In genomic region chr7:103077318-103077717, GRCh38 we compare ENCODE assay signal across 18 cellular contexts. TPM values are rescaled to one million over a fixed set of nuclear protein-coding genes. Genes with fewer than 3 reads are reported as not detected.
DNase-seq lines count a peak whose midpoint lies in the region; ATAC-seq, FAIRE-seq and TF ChIP-seq lines count a peak whose summit lies in the region.
"Had no signal": no experiment of that assay in that cellular context is flagged by ENCODE, and none has a peak within 500 bp of the region (broad histone marks: within the 10 kb centered on the region; RNA-seq: fewer than 3 reads in every experiment).

No MANE protein-coding gene starts in this region.

- ATAC-seq in CD8-positive, alpha-beta T cell: no peak
- ATAC-seq in K562: no peak
- ATAC-seq: SK-N-SH treated with all-trans-retinoic acid at 6 μM for 48 hours had no signal

- H3K4me1 Mint-ChIP-seq in activated naive CD4-positive, alpha-beta T cell treated with anti-CD3 and anti-CD28 coated beads, Interleukin-2, amount 50 U/mL, for 24 hours: peaks cover 64% of the 10 kb centered on the region
- H3K4me1 Mint-ChIP-seq in activated naive CD4-positive, alpha-beta T cell treated with anti-CD3 and anti-CD28 coated beads, Interleukin-2, amount 10 ng/mL, durations not matched to agents 7 days and 5 days: peaks cover 30% of the 10 kb centered on the region
- peaks cover 57% of the 10 kb centered on the region for H3K4me1 Mint-ChIP-seq in CD8-positive, alpha-beta T cell (ENCODE audit: low read depth)
- peaks cover 26% of the 10 kb centered on the region for H3K4me1 Mint-ChIP-seq in activated T-helper 2 cell treated with anti-CD3 and anti-CD28 coated beads, Interferon-gamma antibody, Interleukin-2, Interleukin-4, amounts not matched to agents 10 μg/mL and 5 μg/mL and 100 μg/mL, durations not matched to agents 14 hours and 24 hours and 36 hours (ENCODE audit: low read depth)

- TF ChIP-seq CTCF in CD8-positive, alpha-beta T cell (IDR thresholded peaks at IDR 0.05): no peak
- no peak for TF ChIP-seq CTCF in K562 (IDR thresholded peaks at IDR 0.05 in 2 of 3, conservative IDR thresholded peaks at IDR 0.05 in 1 of 3; ENCODE audit: insufficient read depth in 2 of 3, low read depth in 1 of 3, low read length in 3 of 3)

- H4K20me1 ChIP-seq in K562 (replicated peaks; ENCODE audit: control insufficient read depth, insufficient read depth, low read length): no peaks in the 10 kb centered on the region

- TF ChIP-seq POLR2A in K562 (conservative IDR thresholded peaks at IDR 0.05): no peak

- peaks cover 51% of the 10 kb centered on the region for H3K79me2 ChIP-seq in K562 (ENCODE audit: control insufficient read depth, insufficient read depth, low read length)

- H3K36me3 ChIP-seq in CD8-positive, alpha-beta T cell (ENCODE audit: insufficient read depth, low read length): no peaks in the 10 kb centered on the region
- H3K36me3 ChIP-seq in K562 (ENCODE audit: control insufficient read depth, insufficient read depth, low read length): peaks cover 30% of the 10 kb centered on the region; the same call in 2 of the 3 replicates

- H3K4me1 ChIP-seq in CD8-positive, alpha-beta T cell (ENCODE audit: insufficient read depth, low read length): peaks cover 26% of the 10 kb centered on the region
- peaks cover 6 to 8% of the 10 kb centered on the region in 2 experiments; a peak in 4 of 5 replicates for H3K4me1 ChIP-seq in K562 (replicated peaks in 1 of 2; ENCODE audit: control insufficient read depth in 2 of 2, insufficient read depth in 2 of 2, low read length in 2 of 2)

- no peak overlapping the region for H3K4me3 ChIP-seq in CD8-positive, alpha-beta T cell (ENCODE audit: low read depth, low read length)
- H3K4me3 ChIP-seq in K562: no peak overlapping the region

- 94% methylated on average over 3 of the region's 3 CpGs for WGBS in K562 (ENCODE audit: insufficient coverage, low coverage, missing lambda C conversion rate)

- H3K9me3 ChIP-seq in CD8-positive, alpha-beta T cell (ENCODE audit: low read length): no peaks in the 10 kb centered on the region
- H3K9me3 ChIP-seq in K562 (replicated peaks; ENCODE audit: control insufficient read depth, insufficient read depth, low read depth, low read length): no peaks in the 10 kb centered on the region

- H3K9me1 ChIP-seq in K562 (ENCODE audit: control insufficient read depth, insufficient read depth, low read length): no peaks in the 10 kb centered on the region

- in situ Hi-C loops in K562 (cut with MboI): no loop called here

- H3K27me3 Mint-ChIP-seq in activated naive CD4-positive, alpha-beta T cell treated with anti-CD3 and anti-CD28 coated beads, Interleukin-2, amount 50 U/mL, for 24 hours: no peaks in the 10 kb centered on the region
- no peaks in the 10 kb centered on the region for H3K27me3 Mint-ChIP-seq in activated naive CD4-positive, alpha-beta T cell treated with anti-CD3 and anti-CD28 coated beads, Interleukin-2, amount 10 ng/mL, durations not matched to agents 7 days and 5 days
- H3K27me3 Mint-ChIP-seq in CD8-positive, alpha-beta T cell (ENCODE audit: low read depth): no peaks in the 10 kb centered on the region
- peaks cover 2% of the 10 kb centered on the region for H3K27me3 Mint-ChIP-seq in activated T-helper 2 cell treated with anti-CD3 and anti-CD28 coated beads, Interferon-gamma antibody, Interleukin-2, Interleukin-4, amounts not matched to agents 10 μg/mL and 5 μg/mL and 100 μg/mL, durations not matched to agents 14 hours and 24 hours and 36 hours (ENCODE audit: low read depth)

- H3K27ac Mint-ChIP-seq in activated naive CD4-positive, alpha-beta T cell treated with anti-CD3 and anti-CD28 coated beads, Interleukin-2, amount 50 U/mL, for 24 hours: no peak overlapping the region
- H3K27ac Mint-ChIP-seq in activated naive CD4-positive, alpha-beta T cell treated with anti-CD3 and anti-CD28 coated beads, Interleukin-2, amount 10 ng/mL, durations not matched to agents 7 days and 5 days: no peak overlapping the region
- peak overlapping the region; percentile 79 for H3K27ac Mint-ChIP-seq in CD8-positive, alpha-beta T cell
- H3K27ac Mint-ChIP-seq in activated T-helper 2 cell treated with anti-CD3 and anti-CD28 coated beads, Interferon-gamma antibody, Interleukin-2, Interleukin-4, amounts not matched to agents 10 μg/mL and 5 μg/mL and 100 μg/mL, durations not matched to agents 14 hours and 24 hours and 36 hours: no peak overlapping the region

- POLR2A ChIA-PET in CD8-positive, alpha-beta T cell (lab: Charles Lee): interaction anchor here (0.7 kb wide), 1 partner anchor 73 kb away, joined by 3 read pairs; no protein-coding TSS in a partner anchor
- POLR2A ChIA-PET in K562 (lab: Yijun Ruan, JAX): no interaction called here

- H2AFZ ChIP-seq in K562 (ENCODE audit: low read depth, low read length): no peak overlapping the region

- H3K27me3 ChIP-seq in CD8-positive, alpha-beta T cell (ENCODE audit: insufficient read depth, low read length): no peaks in the 10 kb centered on the region
- H3K27me3 ChIP-seq in K562 (ENCODE audit: control insufficient read depth in 2 of 2, insufficient read depth in 2 of 2, low read length in 2 of 2): no peaks in the 10 kb centered on the region

- CTCF ChIA-PET in activated naive CD4-positive, alpha-beta T cell treated with anti-CD3 and anti-CD28 coated beads, Interleukin-2, amount 10 ng/mL, durations not matched to agents 7 days and 5 days (lab: Charles Lee): no interaction called here
- CTCF ChIA-PET in CD8-positive, alpha-beta T cell (lab: Charles Lee): no interaction called here
- CTCF ChIA-PET in K562 (lab: Yijun Ruan, JAX; ENCODE audit: low intra/inter-chr PET ratio): no interaction called here

- peaks cover 8% of the 10 kb centered on the region for H3K36me3 Mint-ChIP-seq in activated naive CD4-positive, alpha-beta T cell treated with anti-CD3 and anti-CD28 coated beads, Interleukin-2, amount 50 U/mL, for 24 hours
- peaks cover 9% of the 10 kb centered on the region for H3K36me3 Mint-ChIP-seq in activated naive CD4-positive, alpha-beta T cell treated with anti-CD3 and anti-CD28 coated beads, Interleukin-2, amount 10 ng/mL, durations not matched to agents 7 days and 5 days
- H3K36me3 Mint-ChIP-seq in CD8-positive, alpha-beta T cell: peaks cover 22% of the 10 kb centered on the region
- H3K36me3 Mint-ChIP-seq in activated T-helper 2 cell treated with anti-CD3 and anti-CD28 coated beads, Interferon-gamma antibody, Interleukin-2, Interleukin-4, amounts not matched to agents 10 μg/mL and 5 μg/mL and 100 μg/mL, durations not matched to agents 14 hours and 24 hours and 36 hours (ENCODE audit: low read depth): peaks cover 27% of the 10 kb centered on the region

- no peak overlapping the region for H3K4me2 ChIP-seq in K562 (ENCODE audit: insufficient read depth, low read length)

- intact Hi-C loops in CD8-positive, alpha-beta T cell (cut with DNase I, micrococcal nuclease): loop anchor here in 1 of 2 experiments (5.0 to 10.0 kb wide), 3 partner anchors 200 to 1127 kb away; partner anchors contain the start of genes DNAJC2, ORC5 and PSMC2
- intact Hi-C loops in K562 (cut with micrococcal nuclease): no loop called here
- intact Hi-C loops in activated T-helper 2 cell treated with anti-CD3 and anti-CD28 coated beads, Interferon-gamma antibody, Interleukin-2, Interleukin-4, amounts not matched to agents 10 μg/mL and 5 μg/mL and 100 μg/mL, durations not matched to agents 14 hours and 24 hours and 36 hours (cut with micrococcal nuclease): loop anchor here (10.0 kb wide), 2 partner anchors 203 to 207 kb away; no protein-coding TSS in a partner anchor

- BruUV-seq in K562 (replicated peaks; lab: Mats Ljungman, UMichigan): no TSS peak

- no peak overlapping the region for H3K9ac ChIP-seq in K562 (ENCODE audit: insufficient read depth in 1 of 2, low read depth in 2 of 2, low read length in 2 of 2)

- TF ChIP-seq RAD21 in K562 (CRISPR knock-in tag; conservative IDR thresholded peaks at IDR 0.05 in 1 of 2, IDR thresholded peaks at IDR 0.05 in 1 of 2): no peak

- H3K4me3 Mint-ChIP-seq in activated naive CD4-positive, alpha-beta T cell treated with anti-CD3 and anti-CD28 coated beads, Interleukin-2, amount 50 U/mL, for 24 hours: peak overlapping the region; percentile 19
- H3K4me3 Mint-ChIP-seq in activated naive CD4-positive, alpha-beta T cell treated with anti-CD3 and anti-CD28 coated beads, Interleukin-2, amount 10 ng/mL, durations not matched to agents 7 days and 5 days: no peak overlapping the region
- H3K4me3 Mint-ChIP-seq in CD8-positive, alpha-beta T cell: peak overlapping the region; percentile 3
- no peak overlapping the region for H3K4me3 Mint-ChIP-seq in activated T-helper 2 cell treated with anti-CD3 and anti-CD28 coated beads, Interferon-gamma antibody, Interleukin-2, Interleukin-4, amounts not matched to agents 10 μg/mL and 5 μg/mL and 100 μg/mL, durations not matched to agents 14 hours and 24 hours and 36 hours (ENCODE audit: low read depth)
- H3K4me3 Mint-ChIP-seq: H9 had no signal

- H3K27ac ChIP-seq in CD8-positive, alpha-beta T cell (ENCODE audit: low read depth, low read length): no peak overlapping the region
- H3K27ac ChIP-seq in K562 (ENCODE audit: extremely low read depth, low read depth, low read length): no peak overlapping the region

- H3K9me3 Mint-ChIP-seq in activated naive CD4-positive, alpha-beta T cell treated with anti-CD3 and anti-CD28 coated beads, Interleukin-2, amount 50 U/mL, for 24 hours: no peaks in the 10 kb centered on the region
- no peaks in the 10 kb centered on the region for H3K9me3 Mint-ChIP-seq in activated naive CD4-positive, alpha-beta T cell treated with anti-CD3 and anti-CD28 coated beads, Interleukin-2, amount 10 ng/mL, durations not matched to agents 7 days and 5 days
- no peaks in the 10 kb centered on the region for H3K9me3 Mint-ChIP-seq in CD8-positive, alpha-beta T cell
- H3K9me3 Mint-ChIP-seq in activated T-helper 2 cell treated with anti-CD3 and anti-CD28 coated beads, Interferon-gamma antibody, Interleukin-2, Interleukin-4, amounts not matched to agents 10 μg/mL and 5 μg/mL and 100 μg/mL, durations not matched to agents 14 hours and 24 hours and 36 hours: no peaks in the 10 kb centered on the region
- H3K9me3 Mint-ChIP-seq: H9 had no signal

- TF ChIP-seq EP300 in K562 (IDR thresholded peaks at IDR 0.05; ENCODE audit: low read length): no peak

- FAIRE-seq in K562 (lab: Jason Lieb, UNC): no peak

- DNase-seq in activated naive CD4-positive, alpha-beta T cell treated with anti-CD3 and anti-CD28 coated beads, Interleukin-2, amount 10 ng/mL, durations not matched to agents 7 days and 5 days: no peak
- DNase-seq in CD8-positive, alpha-beta T cell: no peak
- no peak for DNase-seq in K562 (ENCODE audit: extremely low read depth in 1 of 4, low spot score in 3 of 4)
- DNase-seq in T-helper 1 cell: no peak
- DNase-seq in activated T-helper 2 cell treated with anti-CD3 and anti-CD28 coated beads, Interferon-gamma antibody, Interleukin-2, Interleukin-4, amounts not matched to agents 10 μg/mL and 5 μg/mL and 100 μg/mL, durations not matched to agents 14 hours and 24 hours and 36 hours (ENCODE audit: low spot score): no peak
- no peak for DNase-seq in HK-2 (ENCODE audit: unreplicated experiment)
- DNase-seq: ACHN, GF-D8, H9, Kasumi-1, NCI-H1105, NCI-H2081 treated with DMSO at 0.1 percent for 48 hours, NCI-H446 treated with DMSO at 0.1 percent for 48 hours, NCI-H69, SHP77 had no signal

RNA-seq across cellular contexts. Expression of gene ARMC10, which starts 2.4 kb away (rescaled TPM):
- total RNA-seq in CD8-positive, alpha-beta T cell: 1 to 10 TPM; 6.3 to 6.6 TPM
- 28.8 and 48.0 TPM in 2 replicates for total RNA-seq in K562 (2011; cell fraction: chromatin; rRNA removed; ENCODE audit: low replicate concordance)
- total RNA-seq in K562 (2011; cell fraction: nucleolus; rRNA removed): 30.0 and 34.1 TPM in 2 replicates
- total RNA-seq in K562 (2011; cell fraction: nucleoplasm; rRNA removed): 49.3 and 76.5 TPM in 2 replicates
- total RNA-seq in K562 (2014; rRNA removed) (75.5 and 81.1 TPM in 2 replicates), K562 (2014; rRNA removed; fragmentation: Illumina TruSeq; extraction: Trizol) (89.9 and 95.4 TPM in 2 replicates), K562 (2015; rRNA removed; fragmentation: Illumina TruSeq; extraction: Trizol) (69.6 and 72.6 TPM in 2 replicates), K562 (2021) (72.6 and 76.1 TPM in 2 replicates)
- polyA plus RNA-seq in K562 (2011; rRNA removed) (71.0 and 113 TPM in 2 replicates), K562 (2014; fragmentation: Illumina TruSeq; extraction: Trizol) (57.3 and 65.0 TPM in 2 replicates), K562 (2014; fragmentation: Nextera tagmentation; extraction: Ambion mirVana) (10 to 100 TPM; 17.0 to 22.7 TPM), K562 (2014; rRNA removed) (54.3 and 61.1 TPM in 2 replicates)
- polyA plus RNA-seq in K562 (2011; cell fraction: cytosol; rRNA removed): 33.0 and 39.6 TPM in 2 replicates
- polyA plus RNA-seq in K562 (2011; cell fraction: nucleus; rRNA removed): 17.0 and 25.6 TPM in 2 replicates
- 56.1 and 61.4 TPM in 2 replicates for polyA plus RNA-seq in K562 (2012)
- polyA minus RNA-seq in K562 (2011; rRNA and poly(A)+ RNA removed): 85.3 and 101 TPM in 2 replicates
- 29.8 and 46.7 TPM in 2 replicates for polyA minus RNA-seq in K562 (2011; cell fraction: cytosol; rRNA and poly(A)+ RNA removed)
- polyA minus RNA-seq in K562 (2011; cell fraction: nucleus; rRNA and poly(A)+ RNA removed): 14.5 and 15.4 TPM in 2 replicates
- total RNA-seq in activated T-helper 2 cell treated with anti-CD3 and anti-CD28 coated beads, Interferon-gamma antibody, Interleukin-2, Interleukin-4, amounts not matched to agents 10 μg/mL and 5 μg/mL and 100 μg/mL, durations not matched to agents 14 hours and 24 hours and 36 hours: 46.9 and 49.1 TPM in 2 replicates

RNA-seq across cellular contexts. Expression of gene FBXL13, which starts 2.7 kb away (rescaled TPM):
- 1 to 10 TPM; 1.5 to 2.4 TPM for total RNA-seq in CD8-positive, alpha-beta T cell
- total RNA-seq in K562 (2011; cell fraction: chromatin; rRNA removed; ENCODE audit: low replicate concordance): 173 and 352 TPM in 2 replicates
- total RNA-seq in K562 (2011; cell fraction: nucleolus; rRNA removed): 92.4 and 117 TPM in 2 replicates
- 138 and 171 TPM in 2 replicates for total RNA-seq in K562 (2011; cell fraction: nucleoplasm; rRNA removed)
- total RNA-seq in K562 (2014; rRNA removed) (16.3 and 17.5 TPM in 2 replicates), K562 (2014; rRNA removed; fragmentation: Illumina TruSeq; extraction: Trizol) (30.5 and 38.3 TPM in 2 replicates), K562 (2015; rRNA removed; fragmentation: Illumina TruSeq; extraction: Trizol) (21.2 and 23.7 TPM in 2 replicates), K562 (2021) (27.0 and 27.4 TPM in 2 replicates)
- polyA plus RNA-seq in K562 (2011; rRNA removed) (45.6 and 55.0 TPM in 2 replicates), K562 (2014; fragmentation: Illumina TruSeq; extraction: Trizol) (22.4 and 24.1 TPM in 2 replicates), K562 (2014; fragmentation: Nextera tagmentation; extraction: Ambion mirVana) (10 to 100 TPM; 25.4 to 26.6 TPM), K562 (2014; rRNA removed) (19.7 and 20.4 TPM in 2 replicates)
- 19.5 and 28.3 TPM in 2 replicates for polyA plus RNA-seq in K562 (2011; cell fraction: cytosol; rRNA removed)
- 45.8 and 53.1 TPM in 2 replicates for polyA plus RNA-seq in K562 (2011; cell fraction: nucleus; rRNA removed)
- polyA plus RNA-seq in K562 (2012): 33.4 and 68.8 TPM in 2 replicates
- polyA minus RNA-seq in K562 (2011; rRNA and poly(A)+ RNA removed): 104 and 108 TPM in 2 replicates
- 23.8 and 28.0 TPM in 2 replicates for polyA minus RNA-seq in K562 (2011; cell fraction: cytosol; rRNA and poly(A)+ RNA removed)
- 101 and 137 TPM in 2 replicates for polyA minus RNA-seq in K562 (2011; cell fraction: nucleus; rRNA and poly(A)+ RNA removed)
- total RNA-seq in activated T-helper 2 cell treated with anti-CD3 and anti-CD28 coated beads, Interferon-gamma antibody, Interleukin-2, Interleukin-4, amounts not matched to agents 10 μg/mL and 5 μg/mL and 100 μg/mL, durations not matched to agents 14 hours and 24 hours and 36 hours: 0.41 and 0.76 TPM in 2 replicates
- polyA plus RNA-seq: CD14-positive monocyte had no signal

Comparison
In these comparisons a context has a peak if more than half of its experiments do, and no peak if none do; other contexts are left out.
1. H3K4me3 Mint-ChIP-seq: peak in activated naive CD4-positive, alpha-beta T cell treated with anti-CD3 and anti-CD28 coated beads, Interleukin-2, amount 50 U/mL, for 24 hours (single experiment) and CD8-positive, alpha-beta T cell (single experiment); none in activated naive CD4-positive, alpha-beta T cell treated with anti-CD3 and anti-CD28 coated beads, Interleukin-2, amount 10 ng/mL, durations not matched to agents 7 days and 5 days (single experiment) and activated T-helper 2 cell treated with anti-CD3 and anti-CD28 coated beads, Interferon-gamma antibody, Interleukin-2, Interleukin-4, amounts not matched to agents 10 μg/mL and 5 μg/mL and 100 μg/mL, durations not matched to agents 14 hours and 24 hours and 36 hours (single experiment).